Comparison of ENCODE assay signal across 19 cellular contexts in the genomic region with DNA sequence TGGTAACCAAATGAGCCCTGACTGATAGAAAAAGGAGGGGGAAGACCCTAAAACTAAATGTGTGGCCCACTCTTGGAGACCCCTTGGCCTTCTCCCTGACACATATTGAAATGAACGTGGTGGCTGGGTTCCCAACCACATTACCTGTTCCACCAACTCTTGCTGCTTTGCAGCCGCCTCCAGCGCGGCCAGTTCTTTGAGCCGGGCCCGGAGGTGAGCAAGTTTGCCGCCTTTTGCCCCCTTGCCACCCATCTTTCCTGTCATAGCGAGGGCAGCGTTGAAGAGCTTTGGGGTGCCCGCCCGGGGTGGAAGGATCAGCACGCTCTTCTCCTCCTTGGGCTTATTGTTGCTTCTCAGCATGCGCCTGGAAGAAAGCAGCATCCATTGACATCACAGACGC.
"Had no signal": no experiment of that assay in that cellular context is flagged by ENCODE, and none has a peak within 500 bp of the region (broad histone marks: within the 10 kb centered on the region; RNA-seq: fewer than 3 reads in every experiment).

No MANE protein-coding gene starts in this region.

- DNase-seq: KBM-7, MV-4-11, NCI-H1092, NCI-H1105 treated with DMSO at 0.1 percent for 48 hours, NCI-H1417 treated with DMSO at 0.1 percent for 48 hours, NCI-H146, NCI-H1694 treated with DMSO at 0.1 percent for 48 hours, NCI-H1930, NCI-H2081, NCI-H2107, NCI-H226, NCI-H446, NCI-H510A, NCI-H524 treated with DMSO at 0.1 percent for 48 hours, NCI-H69, NCI-H774, Right ventricle myocardium superior, RPMI8226, SIG-M5 had no signal
